ENCODE assay signal across 8 cellular contexts in genomic region chr18:70781860-70782453, GRCh38.
DNase-seq lines count a peak whose midpoint lies in the region; ATAC-seq, FAIRE-seq and TF ChIP-seq lines count a peak whose summit lies in the region.

No MANE protein-coding gene starts in this region.

- H4K20me1 ChIP-seq in endothelial cell of umbilical vein (replicated peaks; ENCODE audit: control insufficient read depth, extremely low read depth, insufficient read depth, low read length): no peaks in the 10 kb centered on the region

- H3K4me3 Mint-ChIP-seq in Caco-2 (ENCODE audit: unreplicated experiment): no peak overlapping the region
- no peak overlapping the region for H3K4me3 Mint-ChIP-seq in activated CD8-positive, alpha-beta T cell treated with anti-CD3 and anti-CD28 coated beads for 36 hours

- no peaks in the 10 kb centered on the region for H3K9me3 ChIP-seq in Caco-2
- no peaks in the 10 kb centered on the region for H3K9me3 ChIP-seq in endothelial cell of umbilical vein (replicated peaks; ENCODE audit: control insufficient read depth, insufficient read depth, low read length)

- H3K4me3 ChIP-seq in Caco-2 (ENCODE audit: low read depth, low read length) (no peak overlapping the region), endothelial cell of umbilical vein (replicated peaks in 1 of 3; ENCODE audit: insufficient read depth in 1 of 3, low read depth in 1 of 3, low read length in 3 of 3) (no peak overlapping the region)

- H3K36me3 Mint-ChIP-seq in Caco-2 (ENCODE audit: insufficient read depth, unreplicated experiment): no peaks in the 10 kb centered on the region
- no peaks in the 10 kb centered on the region for H3K36me3 Mint-ChIP-seq in activated CD8-positive, alpha-beta T cell treated with anti-CD3 and anti-CD28 coated beads for 36 hours (ENCODE audit: low read depth)

- H3K27me3 ChIP-seq in Caco-2 (replicated peaks; ENCODE audit: control insufficient read depth, insufficient read depth, low read length): no peaks in the 10 kb centered on the region
- H3K27me3 ChIP-seq in endothelial cell of umbilical vein (ENCODE audit: control insufficient read depth in 2 of 2, insufficient read depth in 2 of 2, low read length in 2 of 2): no peaks in the 10 kb centered on the region

- no peaks in the 10 kb centered on the region for H3K9me1 ChIP-seq in endothelial cell of umbilical vein (replicated peaks; ENCODE audit: control insufficient read depth, extremely low read depth, insufficient read depth, low read length)

- no peak overlapping the region for H3K27ac ChIP-seq in endothelial cell of umbilical vein (ENCODE audit: insufficient read depth, low read depth, low read length)

- no peaks in the 10 kb centered on the region for H3K4me1 ChIP-seq in Caco-2
- H3K4me1 ChIP-seq in endothelial cell of umbilical vein (ENCODE audit: control insufficient read depth, extremely low read depth, insufficient read depth, low read length): no peaks in the 10 kb centered on the region

- no peaks in the 10 kb centered on the region for H3K79me2 ChIP-seq in endothelial cell of umbilical vein (ENCODE audit: control insufficient read depth, insufficient read depth, low read length)

- TF ChIP-seq POLR2A in endothelial cell of umbilical vein (IDR thresholded peaks at IDR 0.05; ENCODE audit: low read depth, low read length): no peak

- dilution Hi-C loops in endothelial cell of umbilical vein (cut with MboI; ENCODE audit: extremely low pct_ligation_motif_present, low sequenced_read_pairs): no loop called here

- CTCF ChIA-PET in Caco-2 (lab: Charles Lee) (no interaction called here), endothelial cell of umbilical vein (lab: Charles Lee) (interaction anchor here (0.6 to 2.4 kb wide), 55 partner anchors 8 to 1981 kb away, joined by 3 to 94 read pairs (median 3); partner anchors contain the start of gene CBLN2)
- CTCF ChIA-PET in activated CD8-positive, alpha-beta T cell treated with anti-CD3 and anti-CD28 coated beads for 36 hours (lab: Charles Lee): interaction anchor here (0.6 to 1.8 kb wide), 18 partner anchors 8 to 864 kb away, joined by 3 to 7 read pairs (median 4); no protein-coding TSS in a partner anchor

- intact Hi-C loops in Caco-2 (cut with micrococcal nuclease; ENCODE audit: unreplicated experiment) (loop anchor here (2.0 to 5.0 kb wide), 2 partner anchors 155 to 290 kb away; no protein-coding TSS in a partner anchor), endothelial cell of umbilical vein (cut with micrococcal nuclease) (loop anchor here (1.0 to 5.0 kb wide), 6 partner anchors 148 to 1890 kb away; partner anchors contain the start of gene CBLN2)
- intact Hi-C loops in activated CD8-positive, alpha-beta T cell treated with anti-CD3 and anti-CD28 coated beads for 36 hours (cut with micrococcal nuclease): no loop called here

- ATAC-seq in GM19455 (IDR thresholded peaks at IDR 0.05; ENCODE audit: unreplicated experiment): peak; percentile 95
- peak; percentile 94 for ATAC-seq in HG03460 (IDR thresholded peaks at IDR 0.05; ENCODE audit: unreplicated experiment)
- ATAC-seq in activated CD8-positive, alpha-beta T cell treated with anti-CD3 and anti-CD28 coated beads for 36 hours: peak; percentile 99

- H3K4me2 ChIP-seq in endothelial cell of umbilical vein (ENCODE audit: insufficient read depth, low read length): no peak overlapping the region

- POLR2A ChIA-PET in Caco-2 (lab: Charles Lee) (no interaction called here), endothelial cell of umbilical vein (lab: Charles Lee) (no interaction called here)
- POLR2A ChIA-PET in activated CD8-positive, alpha-beta T cell treated with anti-CD3 and anti-CD28 coated beads for 36 hours (lab: Charles Lee): no interaction called here

- H2AFZ ChIP-seq in endothelial cell of umbilical vein (ENCODE audit: low read depth, low read length): no peak overlapping the region

- DNase-seq in Caco-2: peak; percentile 38 to 59
- peak; percentile 0 for DNase-seq in NCI-H82 treated with DMSO at 0.1 percent for 48 hours (lab: John Stamatoyannopoulos, UW; ENCODE audit: unreplicated experiment)
- DNase-seq in activated CD8-positive, alpha-beta T cell treated with anti-CD3 and anti-CD28 coated beads for 36 hours: peak; percentile 80
- DNase-seq in endothelial cell of umbilical vein (ENCODE audit: low read depth, low spot score): peak; percentile 72
- peak; percentile 5 for DNase-seq in non-pigmented ciliary epithelial cell (ENCODE audit: low read depth)
- DNase-seq in ureter (ENCODE audit: low spot score): no peak

- no peak overlapping the region for H3K9ac ChIP-seq in endothelial cell of umbilical vein (replicated peaks; ENCODE audit: extremely low read depth, insufficient read depth, low read length)

- peak; percentile 35 to 50 for TF ChIP-seq CTCF in Caco-2 (IDR thresholded peaks at IDR 0.05; ENCODE audit: insufficient read depth in 1 of 2, low read depth in 1 of 2, low read length in 1 of 2, severe bottlenecking in 1 of 2, unreplicated experiment in 1 of 2)
- peak; percentile 68 for TF ChIP-seq CTCF in activated CD8-positive, alpha-beta T cell treated with anti-CD3 and anti-CD28 coated beads for 36 hours (IDR thresholded peaks at IDR 0.05)
- peak; percentile 72 for TF ChIP-seq CTCF in endothelial cell of umbilical vein (IDR thresholded peaks at IDR 0.05; ENCODE audit: extremely low read depth in 1 of 2, insufficient read depth in 1 of 2, low read depth in 1 of 2, low read length in 2 of 2)

- H3K36me3 ChIP-seq in Caco-2 (ENCODE audit: control insufficient read depth, insufficient read depth, low read length): no peaks in the 10 kb centered on the region
- H3K36me3 ChIP-seq in endothelial cell of umbilical vein (ENCODE audit: control insufficient read depth in 2 of 2, extremely low read depth in 1 of 2, insufficient read depth in 2 of 2, low read length in 2 of 2): no peaks in the 10 kb centered on the region

- peak; percentile 76 for FAIRE-seq in endothelial cell of umbilical vein (lab: Jason Lieb, UNC)

- no peaks in the 10 kb centered on the region for H3K9me3 Mint-ChIP-seq in Caco-2 (ENCODE audit: unreplicated experiment)
- peaks cover 3% of the 10 kb centered on the region for H3K9me3 Mint-ChIP-seq in activated CD8-positive, alpha-beta T cell treated with anti-CD3 and anti-CD28 coated beads for 36 hours

- peaks cover 16% of the 10 kb centered on the region for H3K27me3 Mint-ChIP-seq in Caco-2 (ENCODE audit: insufficient read depth, unreplicated experiment)
- no peaks in the 10 kb centered on the region for H3K27me3 Mint-ChIP-seq in activated CD8-positive, alpha-beta T cell treated with anti-CD3 and anti-CD28 coated beads for 36 hours

- BruUV-seq in Caco-2 (replicated peaks; lab: Mats Ljungman, UMichigan) (no TSS peak), endothelial cell of umbilical vein (replicated peaks; lab: Mats Ljungman, UMichigan) (no TSS peak)

- no peaks in the 10 kb centered on the region for H3K4me1 Mint-ChIP-seq in Caco-2 (ENCODE audit: low read depth, unreplicated experiment)
- H3K4me1 Mint-ChIP-seq in activated CD8-positive, alpha-beta T cell treated with anti-CD3 and anti-CD28 coated beads for 36 hours (ENCODE audit: low read depth): peaks cover 10% of the 10 kb centered on the region

- H3K27ac Mint-ChIP-seq in Caco-2 (ENCODE audit: unreplicated experiment): no peak overlapping the region
- no peak overlapping the region for H3K27ac Mint-ChIP-seq in activated CD8-positive, alpha-beta T cell treated with anti-CD3 and anti-CD28 coated beads for 36 hours

TF ChIP-seq in endothelial cell of umbilical vein, 7 proteins besides CTCF, POLR2A, EP300 and RAD21:
- no peak for TF ChIP-seq FOS (IDR thresholded peaks at IDR 0.05; ENCODE audit: borderline replicate concordance, insufficient read depth, low read length)
- TF ChIP-seq POLR2AphosphoS5 (IDR thresholded peaks at IDR 0.05; ENCODE audit: insufficient read depth, low read depth, low read length): no peak
- no peak for TF ChIP-seq GATA2 (IDR thresholded peaks at IDR 0.05; ENCODE audit: insufficient read depth, insufficient read length, low read depth, low read length)
- TF ChIP-seq EZH2 (IDR thresholded peaks at IDR 0.05; ENCODE audit: borderline replicate concordance, low read depth, low read length, severe bottlenecking): no peak
- no peak for TF ChIP-seq MAX (IDR thresholded peaks at IDR 0.05; ENCODE audit: insufficient read depth, insufficient read length)
- TF ChIP-seq JUN (IDR thresholded peaks at IDR 0.05; ENCODE audit: borderline replicate concordance, insufficient read depth, insufficient read length, low read depth): no peak
TF ChIP-seq in endothelial cell of umbilical vein: peak in this region for 0.
